Comparison of ENCODE assay signal across 18 cellular contexts in the genomic region with DNA sequence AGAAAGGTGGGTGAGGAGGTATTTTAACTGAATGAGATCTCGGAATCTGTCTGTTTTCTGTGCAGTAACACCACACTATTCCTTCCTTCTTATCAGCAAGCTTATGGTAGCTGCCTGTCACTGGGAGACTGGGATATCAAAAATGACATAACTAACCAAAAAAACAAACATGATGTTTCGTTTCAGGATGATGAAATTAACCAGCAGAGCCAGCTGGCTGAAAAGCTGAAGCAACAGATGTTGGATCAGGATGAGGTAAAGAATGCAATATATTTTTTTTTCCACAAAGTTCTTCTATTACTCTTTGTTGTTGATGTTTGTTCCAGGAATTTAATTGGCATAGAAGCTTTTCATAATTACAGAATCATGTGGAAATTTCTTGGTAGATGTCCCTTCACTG. TPM values are rescaled to one million over a fixed set of nuclear protein-coding genes. Genes with fewer than 3 reads are reported as not detected.
DNase-seq lines count a peak whose midpoint lies in the region; ATAC-seq and TF ChIP-seq lines count a peak whose summit lies in the region.
"Had no signal": no experiment of that assay in that cellular context is flagged by ENCODE, and none has a peak within 500 bp of the region (broad histone marks: within the 10 kb centered on the region; RNA-seq: fewer than 3 reads in every experiment).

No MANE protein-coding gene starts in this region.

- H3K4me1 Mint-ChIP-seq in CD4-positive, alpha-beta T cell (ENCODE audit: low read depth): no peaks in the 10 kb centered on the region

- no peak overlapping the region for H4K12ac ChIP-seq in trophoblast cell (ENCODE audit: low read depth, low read length)

- H3K14ac ChIP-seq in trophoblast cell (ENCODE audit: low read length): no peak overlapping the region

- H3K4ac ChIP-seq in trophoblast cell (ENCODE audit: low read depth, low read length): no peak overlapping the region

- H3K23ac ChIP-seq in trophoblast cell (ENCODE audit: low read length): no peak overlapping the region

- no peak overlapping the region for H3K18ac ChIP-seq in trophoblast cell (ENCODE audit: low read length)

- intact Hi-C loops in Right ventricle myocardium superior (cut with DNase I) (no loop called here), left ventricle myocardium inferior (cut with micrococcal nuclease) (no loop called here)
- intact Hi-C loops in CD4-positive, alpha-beta T cell (cut with DNase I, micrococcal nuclease): no loop called here

- TF ChIP-seq CTCF in right atrium auricular region (IDR thresholded peaks at IDR 0.05) (no peak), left ventricle myocardium inferior (IDR thresholded peaks at IDR 0.05; ENCODE audit: borderline replicate concordance) (no peak), GM13977 (IDR thresholded peaks at IDR 0.05; ENCODE audit: extremely low read depth, insufficient read depth, missing control alignments) (no peak)
- TF ChIP-seq CTCF in CD4-positive, alpha-beta T cell (IDR thresholded peaks at IDR 0.05): no peak

- H3K27me3 ChIP-seq in right atrium auricular region (no peaks in the 10 kb centered on the region), left ventricle myocardium inferior (ENCODE audit: low read depth) (peaks cover 20% of the 10 kb centered on the region), trophoblast cell (ENCODE audit: insufficient read depth, low read length) (no peaks in the 10 kb centered on the region)
- no peaks in the 10 kb centered on the region for H3K27me3 ChIP-seq in CD4-positive, alpha-beta T cell (ENCODE audit: control insufficient read depth, insufficient read depth, low read length)
- H3K27me3 ChIP-seq: transverse colon had no signal

- no peak overlapping the region for H2BK5ac ChIP-seq in trophoblast cell (ENCODE audit: low read depth, low read length, poor library complexity)

- in situ Hi-C loops in GM13977 (cut with MboI; ENCODE audit: low pct_unique_long_range_greater_than_20kb, low sequenced_read_pairs, unreplicated experiment): loop anchor here (25.0 kb wide), 2 partner anchors 441 to 991 kb away; no protein-coding TSS in a partner anchor

- peak; percentile 75 for ATAC-seq in Right ventricle myocardium superior (ENCODE audit: poor library complexity)
- no peak for ATAC-seq in CD4-positive, alpha-beta T cell (ENCODE audit: poor library complexity)
- ATAC-seq in HG02642 (IDR thresholded peaks at IDR 0.05; ENCODE audit: poor library complexity, unreplicated experiment): no peak
- ATAC-seq: left colon; stimulated activated memory B cell treated with anti-CD40 and anti-IgM and Interleukin-4, amounts not matched to agents 10 μg/mL and 1 μg/mL and 100 μg/mL, for 72 hours had no signal

- no peak overlapping the region for H2AFZ ChIP-seq in trophoblast cell (ENCODE audit: insufficient read depth, low read length, poor library complexity)

- H3K4me2 ChIP-seq in trophoblast cell (ENCODE audit: low read length): no peak overlapping the region

- DNase-seq in Right ventricle myocardium superior (no peak), right atrium auricular region (ENCODE audit: low spot score) (no peak), amniotic epithelial cell (ENCODE audit: low read depth) (peak; percentile 60), left ventricle myocardium inferior (no peak), trophoblast cell (no peak), GM13977 (ENCODE audit: low spot score) (no peak)
- DNase-seq in CD4-positive, alpha-beta T cell: no peak
- DNase-seq: activated CD4-positive, alpha-beta T cell treated with anti-CD3 and anti-CD28 coated beads for 48 hours; activated CD8-positive, alpha-beta memory T cell treated with anti-CD3 and anti-CD28 coated beads, Interleukin-2, amount 50 U/mL, for 48 hours; activated naive CD4-positive, alpha-beta T cell treated with Interleukin-2 at 50 U/mL for 16 hours; DMS79 treated with DMSO at 0.1 percent for 48 hours; effector CD8-positive, alpha-beta T cell; left colon; NCI-H1105 treated with DMSO at 0.1 percent for 48 hours; T1000; transverse colon had no signal

- H2AK5ac ChIP-seq in trophoblast cell (ENCODE audit: low read length): no peak overlapping the region

- no CpG with 5 or more reads among the region's 2 CpGs for WGBS in trophoblast cell (ENCODE audit: extremely low coverage, insufficient coverage, insufficient read length)

- H3K27me3 Mint-ChIP-seq in CD4-positive, alpha-beta T cell: no peaks in the 10 kb centered on the region
- H3K27me3 Mint-ChIP-seq: stimulated activated memory B cell treated with anti-CD40 and anti-IgM and Interleukin-4, amounts not matched to agents 10 μg/mL and 1 μg/mL and 100 μg/mL, for 72 hours had no signal

- no peak overlapping the region for H2BK12ac ChIP-seq in trophoblast cell (ENCODE audit: low read length)

- H3K9me3 ChIP-seq in right atrium auricular region (no peaks in the 10 kb centered on the region), left ventricle myocardium inferior (replicated peaks) (no peaks in the 10 kb centered on the region), trophoblast cell (ENCODE audit: insufficient read depth, low read depth, low read length) (no peaks in the 10 kb centered on the region)
- H3K9me3 ChIP-seq in CD4-positive, alpha-beta T cell (ENCODE audit: control insufficient read depth, low read length): no peaks in the 10 kb centered on the region
- H3K9me3 ChIP-seq: transverse colon had no signal

- H3K4me3 ChIP-seq in right atrium auricular region (no peak overlapping the region), left ventricle myocardium inferior (no peak overlapping the region), trophoblast cell (ENCODE audit: low read depth, low read length) (no peak overlapping the region)
- H3K4me3 ChIP-seq: transverse colon had no signal

- no peak overlapping the region for H4K8ac ChIP-seq in trophoblast cell (ENCODE audit: low read depth, low read length)

- no peaks in the 10 kb centered on the region for H3K9me3 Mint-ChIP-seq in CD4-positive, alpha-beta T cell
- H3K9me3 Mint-ChIP-seq: stimulated activated memory B cell treated with anti-CD40 and anti-IgM and Interleukin-4, amounts not matched to agents 10 μg/mL and 1 μg/mL and 100 μg/mL, for 72 hours had no signal

- H3K27ac ChIP-seq in right atrium auricular region (peak overlapping the region in 1 of 2 donors; percentile 21), left ventricle myocardium inferior (replicated peaks) (peak overlapping the region; percentile 54), trophoblast cell (ENCODE audit: low read depth, low read length) (no peak overlapping the region)
- H3K27ac ChIP-seq in CD4-positive, alpha-beta T cell (ENCODE audit: low read depth, low read length): no peak overlapping the region
- H3K27ac ChIP-seq: transverse colon had no signal

- CTCF ChIA-PET in CD4-positive, alpha-beta T cell (lab: Charles Lee): no interaction called here

- no peak overlapping the region for H4K91ac ChIP-seq in trophoblast cell (ENCODE audit: low read depth, low read length)

- no peak overlapping the region for H3K9ac ChIP-seq in trophoblast cell (ENCODE audit: low read length)

- no peak overlapping the region for H2BK120ac ChIP-seq in trophoblast cell (ENCODE audit: insufficient read depth, low read length, poor library complexity)

- H3K79me2 ChIP-seq in trophoblast cell (ENCODE audit: control insufficient read depth, insufficient read depth, low read length, poor library complexity): no peaks in the 10 kb centered on the region

- H3K79me1 ChIP-seq in trophoblast cell (ENCODE audit: low read length): no peaks in the 10 kb centered on the region

- H3K36me3 ChIP-seq in right atrium auricular region (no peaks in the 10 kb centered on the region), left ventricle myocardium inferior (no peaks in the 10 kb centered on the region), trophoblast cell (ENCODE audit: control insufficient read depth in 1 of 2, insufficient read depth in 2 of 2, low read length in 2 of 2) (no peaks in the 10 kb centered on the region)
- H3K36me3 ChIP-seq: transverse colon had no signal

- H3K36me3 Mint-ChIP-seq in CD4-positive, alpha-beta T cell (ENCODE audit: low read depth): peaks cover 15% of the 10 kb centered on the region

- no peak overlapping the region for H3K27ac Mint-ChIP-seq in CD4-positive, alpha-beta T cell
- H3K27ac Mint-ChIP-seq: stimulated activated memory B cell treated with anti-CD40 and anti-IgM and Interleukin-4, amounts not matched to agents 10 μg/mL and 1 μg/mL and 100 μg/mL, for 72 hours had no signal

- no peak overlapping the region for H3K4me3 Mint-ChIP-seq in CD4-positive, alpha-beta T cell
- H3K4me3 Mint-ChIP-seq: stimulated activated memory B cell treated with anti-CD40 and anti-IgM and Interleukin-4, amounts not matched to agents 10 μg/mL and 1 μg/mL and 100 μg/mL, for 72 hours had no signal

- POLR2A ChIA-PET in CD4-positive, alpha-beta T cell (lab: Charles Lee): no interaction called here

- H3K4me1 ChIP-seq in right atrium auricular region (no peaks in the 10 kb centered on the region), left ventricle myocardium inferior (no peaks in the 10 kb centered on the region), trophoblast cell (ENCODE audit: control insufficient read depth in 1 of 2, insufficient read depth in 2 of 2, low read length in 2 of 2) (no peaks in the 10 kb centered on the region)
- H3K4me1 ChIP-seq: transverse colon had no signal

RNA-seq across cellular contexts. Expression of gene LYPD6B, which starts 59.8 kb away (rescaled TPM):
- total RNA-seq in Right ventricle myocardium superior (not detected), right atrium auricular region (under 1 TPM in 1 of 2 donors, not detected in 1; 0.28 TPM), left ventricle myocardium inferior (not detected)
- not detected for total RNA-seq in CD4-positive, alpha-beta T cell
- polyA plus RNA-seq in trophoblast cell (2013): 43.9 and 44.9 TPM in 2 replicates
